ENCODE assay signal across 9 cellular contexts in genomic region chr2:166127217-166128155, GRCh38. TPM values are rescaled to one million over a fixed set of nuclear protein-coding genes. Genes with fewer than 3 reads are reported as not detected.
A peak's percentile ranks its signal among the peaks of the same experiment; 100 is the strongest.
DNase-seq lines count a peak whose midpoint lies in the region; ATAC-seq and TF ChIP-seq lines count a peak whose summit lies in the region.
"Had no signal": no experiment of that assay in that cellular context is flagged by ENCODE, and none has a peak within 500 bp of the region (broad histone marks: within the 10 kb centered on the region; RNA-seq: fewer than 3 reads in every experiment).

Gene SCN1A (minus strand): TSS chr2:166128020. CDS start chr2:166073621, 54,399 bp downstream.

- H2AFZ ChIP-seq in Loucy (ENCODE audit: low read length) (peak within 1 kb of the TSS; percentile 59), neural progenitor cell (replicated peaks) (peak within 1 kb of the TSS; percentile 51)

- H3K4me1 Mint-ChIP-seq in neural progenitor cell: peaks cover 22% of the 10 kb centered on the region

- H3K9ac ChIP-seq in Loucy (ENCODE audit: low read depth, low read length, poor library complexity, severe bottlenecking) (no peak within 1 kb of the TSS), neural progenitor cell (no peak within 1 kb of the TSS)

- H3K27ac Mint-ChIP-seq in neural progenitor cell: no peak within 1 kb of the TSS

- no peak for TF ChIP-seq EP300 in esophagus muscularis mucosa (IDR thresholded peaks at IDR 0.05)

- H3K4me3 ChIP-seq in Loucy (ENCODE audit: low read length, poor library complexity, severe bottlenecking) (peak within 1 kb of the TSS; percentile 41), RWPE2 (ENCODE audit: severe bottlenecking) (no peak within 1 kb of the TSS), esophagus muscularis mucosa (no peak within 1 kb of the TSS), neural progenitor cell (no peak within 1 kb of the TSS)
- H3K4me3 ChIP-seq: HAP-1 had no signal

- H3K36me3 Mint-ChIP-seq in neural progenitor cell: no peaks in the 10 kb centered on the region

- H3K4me2 ChIP-seq in Loucy (ENCODE audit: low read depth, low read length, poor library complexity, severe bottlenecking) (peak within 1 kb of the TSS; percentile 50), neural progenitor cell (peak within 1 kb of the TSS; percentile 36)

- H3K27me3 ChIP-seq in Loucy (ENCODE audit: insufficient read depth, low read length, poor library complexity, severe bottlenecking) (no peaks in the 10 kb centered on the region), RWPE2 (ENCODE audit: insufficient read depth, poor library complexity, severe bottlenecking) (no peaks in the 10 kb centered on the region), esophagus muscularis mucosa (peaks cover 0 to 16% (median 0%) of the 10 kb centered on the region in 4 donors), neural progenitor cell (no peaks in the 10 kb centered on the region)

- H3K9me2 ChIP-seq in Loucy (replicated peaks; ENCODE audit: low read depth, low read length): no peaks in the 10 kb centered on the region

- DNase-seq in AG08395 (ENCODE audit: low spot score) (peak; percentile 34), GM13976 (ENCODE audit: low spot score) (no peak), RWPE2 (ENCODE audit: low spot score) (no peak), esophagus muscularis mucosa (ENCODE audit: extremely low spot score) (no peak), neural progenitor cell (ENCODE audit: low spot score) (peak; percentile 59), islet precursor cell (no peak), NCI-H128 (lab: John Stamatoyannopoulos, UW; ENCODE audit: unreplicated experiment) (no peak)

- TF ChIP-seq CTCF in GM13976 (IDR thresholded peaks at IDR 0.05; ENCODE audit: borderline replicate concordance, control extremely low read depth, extremely low read depth, insufficient read depth, missing control alignments) (peak; percentile 31), Loucy (conservative IDR thresholded peaks at IDR 0.05; ENCODE audit: low read length) (peak; percentile 81), RWPE2 (IDR thresholded peaks at IDR 0.05; ENCODE audit: poor library complexity, severe bottlenecking) (peak; percentile 89), esophagus muscularis mucosa (IDR thresholded peaks at IDR 0.05) (peak; percentile 35 to 65 (median 61)), neural progenitor cell (IDR thresholded peaks at IDR 0.05) (peak; percentile 76)

- H4K20me1 ChIP-seq in Loucy (ENCODE audit: insufficient read depth, low read length, poor library complexity, severe bottlenecking) (no peaks in the 10 kb centered on the region), neural progenitor cell (ENCODE audit: low read depth) (no peaks in the 10 kb centered on the region)

- H3K36me3 ChIP-seq in Loucy (ENCODE audit: insufficient read depth, low read length) (no peaks in the 10 kb centered on the region), RWPE2 (ENCODE audit: low read depth) (no peaks in the 10 kb centered on the region), esophagus muscularis mucosa (no peaks in the 10 kb centered on the region), neural progenitor cell (no peaks in the 10 kb centered on the region)
- H3K36me3 ChIP-seq: HAP-1 had no signal

- no peaks in the 10 kb centered on the region for H3K9me3 Mint-ChIP-seq in neural progenitor cell

- no peak; the same call in 2 of the 3 replicates for ATAC-seq in RWPE2 (ENCODE audit: low read depth)

- peak within 1 kb of the TSS; percentile 77 for H3K4me3 Mint-ChIP-seq in neural progenitor cell

- H3K4me1 ChIP-seq in Loucy (ENCODE audit: insufficient read depth, low read length, poor library complexity, severe bottlenecking) (peaks cover 5% of the 10 kb centered on the region), RWPE2 (ENCODE audit: insufficient read depth, poor library complexity, severe bottlenecking) (peaks cover 14% of the 10 kb centered on the region), esophagus muscularis mucosa (peaks cover 0 to 7% (median 4%) of the 10 kb centered on the region in 4 donors), neural progenitor cell (peaks cover 13% of the 10 kb centered on the region)

- peak within 1 kb of the TSS; percentile 24 for H3K27ac ChIP-seq in RWPE2 (ENCODE audit: poor library complexity, severe bottlenecking)
- no peak within 1 kb of the TSS for H3K27ac ChIP-seq in esophagus muscularis mucosa (replicated peaks in 1 of 4)
- H3K27ac ChIP-seq in neural progenitor cell: no peak within 1 kb of the TSS

- WGBS in esophagus muscularis mucosa: 28% methylated on average over 7 of the region's 7 CpGs

- intact Hi-C loops in esophagus muscularis mucosa (cut with DNase I): loop anchor here (1.0 to 5.0 kb wide), 2 partner anchors 70 to 174 kb away; partner anchors contain the start of gene TTC21B

- TF ChIP-seq POLR2A in esophagus muscularis mucosa (IDR thresholded peaks at IDR 0.05; ENCODE audit: low read depth): no peak

- H3K9me3 ChIP-seq in Loucy (ENCODE audit: insufficient read depth, low read depth, low read length) (no peaks in the 10 kb centered on the region), RWPE2 (ENCODE audit: severe bottlenecking) (no peaks in the 10 kb centered on the region), esophagus muscularis mucosa (no peaks in the 10 kb centered on the region), neural progenitor cell (ENCODE audit: low read depth) (no peaks in the 10 kb centered on the region)
- H3K9me3 ChIP-seq: HAP-1 had no signal

- H3K79me2 ChIP-seq in Loucy (ENCODE audit: insufficient read depth, low read length) (no peaks in the 10 kb centered on the region), neural progenitor cell (ENCODE audit: low read depth) (no peaks in the 10 kb centered on the region)

- in situ Hi-C loops in GM13976 (cut with MboI; ENCODE audit: low sequenced_read_pairs, unreplicated experiment): no loop called here

- no peaks in the 10 kb centered on the region for H3F3A ChIP-seq in Loucy (ENCODE audit: low read depth)
- H3F3A ChIP-seq in neural progenitor cell (ENCODE audit: low read depth): no peaks in the 10 kb centered on the region

- no peaks in the 10 kb centered on the region for H3K27me3 Mint-ChIP-seq in neural progenitor cell (ENCODE audit: insufficient read depth, low read depth)

RNA-seq across cellular contexts. Expression of gene SCN1A, which starts in this region (rescaled TPM):
- total RNA-seq in esophagus muscularis mucosa: under 1 TPM in 1 of 4 donors, not detected in 3; under 0.01 TPM
- 1.3 and 2.7 TPM in 2 replicates for total RNA-seq in neural progenitor cell (ENCODE audit: low replicate concordance)

Comparison
In these comparisons a context has a peak if more than half of its experiments do, and no peak if none do; other contexts are left out.
1. DNase-seq: peak in AG08395 (single experiment) and neural progenitor cell (single experiment); none in GM13976 (single experiment), RWPE2 (single experiment), esophagus muscularis mucosa (single experiment), islet precursor cell (single experiment) and NCI-H128 (single experiment).
2. CTCF ChIP-seq: peak in every context shown above with its lines; median percentile 89 in RWPE2; 81 in Loucy; 76 in neural progenitor cell; 61 in esophagus muscularis mucosa; 31 in GM13976.